In genomic region chr13:83666126-83666525, GRCh38 we compare ENCODE assay signal across 20 cellular contexts.
"Had no signal": no experiment of that assay in that cellular context is flagged by ENCODE, and none has a peak within 500 bp of the region (broad histone marks: within the 10 kb centered on the region; RNA-seq: fewer than 3 reads in every experiment).

No MANE protein-coding gene starts in this region.

- ATAC-seq: activated CD8-positive, alpha-beta T cell treated with anti-CD3 and anti-CD28 coated beads for 36 hours; activated T-cell treated with anti-CD3 and anti-CD28 coated beads, Interleukin-2, amount 50 U/mL, for 4 hours; left lung; naive thymus-derived CD4-positive, alpha-beta T cell; upper lobe of right lung had no signal

- H2AFZ ChIP-seq: hepatocyte, parathyroid adenoma had no signal

- H3K4me3 Mint-ChIP-seq: activated B cell treated with CpG ODN at 0.5 μM for 24 hours; activated CD8-positive, alpha-beta T cell treated with anti-CD3 and anti-CD28 coated beads for 36 hours; activated naive CD4-positive, alpha-beta T cell treated with anti-CD3 and anti-CD28 coated beads, Interleukin-2, amount 50 U/mL, for 24 hours; activated T-cell treated with anti-CD3 and anti-CD28 coated beads, Interleukin-2, amount 50 U/mL, for 4 hours; brain; central memory CD8-positive, alpha-beta T cell; naive thymus-derived CD4-positive, alpha-beta T cell had no signal

- H3K9ac ChIP-seq: parathyroid adenoma had no signal

- H3K36me3 Mint-ChIP-seq: activated naive CD4-positive, alpha-beta T cell treated with anti-CD3 and anti-CD28 coated beads, Interleukin-2, amount 50 U/mL, for 24 hours; naive thymus-derived CD4-positive, alpha-beta T cell had no signal

- H3K4me1 Mint-ChIP-seq: activated B cell treated with CpG ODN at 0.5 μM for 24 hours; activated naive CD4-positive, alpha-beta T cell treated with anti-CD3 and anti-CD28 coated beads, Interleukin-2, amount 50 U/mL, for 24 hours; brain; central memory CD8-positive, alpha-beta T cell; naive thymus-derived CD4-positive, alpha-beta T cell had no signal

- H3K4me3 ChIP-seq: esophagus squamous epithelium, hepatocyte, left lung, thoracic aorta, upper lobe of right lung had no signal

- H3K4me2 ChIP-seq: hepatocyte had no signal

- DNase-seq: activated B cell treated with CpG ODN at 0.5 μM for 24 hours; activated CD4-positive, alpha-beta T cell treated with anti-CD3 and anti-CD28 coated beads for 48 hours; activated CD8-positive, alpha-beta T cell treated with anti-CD3 and anti-CD28 coated beads for 36 hours; activated effector memory CD4-positive, alpha-beta T cell treated with Interleukin-2 at 50 U/mL for 16 hours; activated T-cell treated with anti-CD3 and anti-CD28 coated beads, Interleukin-2, amount 50 U/mL, for 4 hours; cortex of kidney; effector CD8-positive, alpha-beta T cell; esophagus squamous epithelium; left lung; mammary epithelial cell; naive thymus-derived CD4-positive, alpha-beta T cell; stimulated activated CD4-positive, alpha-beta T cell treated with anti-CD3 and anti-CD28 coated beads, Interleukin-12 subunit alpha, Interleukin-12 subunit beta, amount 100 ng/mL, for 4 hours; stimulated activated CD4-positive, alpha-beta T cell treated with anti-CD3 and anti-CD28 coated beads, Interleukin-2, amount 100 ng/mL, for 24 hours; upper lobe of right lung had no signal

- H3K27ac ChIP-seq: esophagus squamous epithelium, hepatocyte, left lung, parathyroid adenoma, thoracic aorta, upper lobe of right lung had no signal

- H3K27me3 Mint-ChIP-seq: activated B cell treated with CpG ODN at 0.5 μM for 24 hours; activated CD8-positive, alpha-beta T cell treated with anti-CD3 and anti-CD28 coated beads for 36 hours; activated naive CD4-positive, alpha-beta T cell treated with anti-CD3 and anti-CD28 coated beads, Interleukin-2, amount 50 U/mL, for 24 hours; central memory CD8-positive, alpha-beta T cell; naive thymus-derived CD4-positive, alpha-beta T cell had no signal

- H3K9me3 Mint-ChIP-seq: activated CD8-positive, alpha-beta T cell treated with anti-CD3 and anti-CD28 coated beads for 36 hours; activated naive CD4-positive, alpha-beta T cell treated with anti-CD3 and anti-CD28 coated beads, Interleukin-2, amount 50 U/mL, for 24 hours had no signal

- H3K9me3 ChIP-seq: esophagus squamous epithelium, left lung, thoracic aorta, upper lobe of right lung had no signal

- H3K27me3 ChIP-seq: esophagus squamous epithelium, hepatocyte, left lung, upper lobe of right lung had no signal

- H3K27ac Mint-ChIP-seq: activated B cell treated with CpG ODN at 0.5 μM for 24 hours; activated CD8-positive, alpha-beta T cell treated with anti-CD3 and anti-CD28 coated beads for 36 hours; activated naive CD4-positive, alpha-beta T cell treated with anti-CD3 and anti-CD28 coated beads, Interleukin-2, amount 50 U/mL, for 24 hours; naive thymus-derived CD4-positive, alpha-beta T cell had no signal

- H3K79me2 ChIP-seq: hepatocyte, parathyroid adenoma had no signal

- H3K4me1 ChIP-seq: esophagus squamous epithelium, left lung, parathyroid adenoma, upper lobe of right lung had no signal

- H3K36me3 ChIP-seq: esophagus squamous epithelium, left lung, thoracic aorta, upper lobe of right lung had no signal
